ENCODE assay signal across 23 cellular contexts in the genomic region with DNA sequence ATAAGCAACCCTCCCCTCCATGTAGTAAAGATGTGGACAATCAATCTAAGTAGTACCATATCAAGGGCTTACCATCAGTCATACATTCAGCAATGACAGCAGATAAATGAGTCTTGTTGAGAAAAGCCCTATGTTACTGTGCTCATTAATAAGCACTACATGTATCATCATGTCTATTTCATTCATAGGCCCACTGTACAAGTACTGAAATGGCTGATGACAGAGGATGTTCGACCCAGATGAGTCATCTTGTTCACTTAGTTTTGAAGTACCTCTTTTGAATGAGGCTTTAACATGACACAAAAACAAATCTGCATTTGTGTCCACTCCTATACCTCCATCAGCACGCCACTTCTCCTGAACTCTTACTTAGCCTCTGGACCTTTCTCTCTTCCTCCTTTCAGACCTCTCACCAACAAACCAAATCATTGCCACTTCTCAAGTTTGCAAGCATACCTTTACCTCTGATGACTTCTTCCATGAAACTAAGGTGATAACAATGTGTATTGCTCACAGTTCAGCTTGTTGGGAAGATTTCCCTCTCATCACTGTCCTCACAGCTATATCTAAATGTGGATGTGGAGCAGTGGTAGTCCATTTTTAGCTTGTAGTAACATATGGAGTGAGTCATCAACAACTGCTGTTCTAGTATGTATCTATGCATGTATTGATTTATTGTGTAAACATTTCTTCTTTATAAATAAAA.
"Had no signal": no experiment of that assay in that cellular context is flagged by ENCODE, and none has a peak within 500 bp of the region (broad histone marks: within the 10 kb centered on the region; RNA-seq: fewer than 3 reads in every experiment).

No MANE protein-coding gene starts in this region.

- FAIRE-seq: frontal cortex, pancreas had no signal

- H3K27ac ChIP-seq: neutrophil, pancreas, psoas muscle, right atrium auricular region, spleen, thyroid gland, WERI-Rb-1 had no signal

- DNase-seq: activated CD4-positive, alpha-beta T cell treated with anti-CD3 and anti-CD28 coated beads, Interleukin-2, amount 10 ng/mL, durations not matched to agents 7 days and 5 days; activated CD4-positive, CD25-positive, alpha-beta regulatory T cell treated with anti-CD3 and anti-CD28 coated beads, Interleukin-2, amount 50 U/mL, for 72 hours; activated CD8-positive, alpha-beta memory T cell treated with anti-CD3 and anti-CD28 coated beads, Interleukin-2, amount 10 ng/mL, durations not matched to agents 7 days and 5 days; activated CD8-positive, alpha-beta T cell treated with anti-CD3 and anti-CD28 coated beads for 36 hours; activated gamma-delta T cell; activated T-cell treated with anti-CD3 and anti-CD28 coated beads for 4 hours; central memory CD4-positive, alpha-beta T cell; dermis blood vessel endothelial cell; effector CD8-positive, alpha-beta T cell; glutamatergic neuron; islet precursor cell; left cardiac atrium; pancreas; psoas muscle; spleen; stimulated activated CD4-positive, alpha-beta T cell treated with anti-CD3 and anti-CD28 coated beads, Interleukin-4, amount 100 ng/mL, for 24 hours; stimulated activated naive CD8-positive, alpha-beta T cell treated with anti-CD3 and anti-CD28 coated beads, Interleukin-15, Interleukin-2, amounts not matched to agents 100 U/mL and 50 U/mL, for 24 hours; T-helper 2 cell; thyroid gland; WERI-Rb-1 had no signal

- H3K4me3 ChIP-seq: pancreas, psoas muscle, right atrium auricular region, spleen, thyroid gland had no signal

- H3K4me1 ChIP-seq: pancreas, psoas muscle, right atrium auricular region, spleen, thyroid gland had no signal

- H3K9me3 ChIP-seq: neutrophil, pancreas, psoas muscle, thyroid gland had no signal

- H3K27me3 ChIP-seq: neutrophil, pancreas, right atrium auricular region, spleen, thyroid gland had no signal

- H3K36me3 ChIP-seq: neutrophil, pancreas, right atrium auricular region, spleen, thyroid gland, WERI-Rb-1 had no signal
